32 cellular contexts compared by ENCODE assay signal in genomic region chr10:131960631-131961046, GRCh38. TPM values are rescaled to one million over a fixed set of nuclear protein-coding genes. Genes with fewer than 3 reads are reported as not detected.
DNase-seq lines count a peak whose midpoint lies in the region; ATAC-seq, FAIRE-seq and TF ChIP-seq lines count a peak whose summit lies in the region.
"Had no signal": no experiment of that assay in that cellular context is flagged by ENCODE, and none has a peak within 500 bp of the region (broad histone marks: within the 10 kb centered on the region; RNA-seq: fewer than 3 reads in every experiment).

No MANE protein-coding gene starts in this region.

- ATAC-seq in left ventricle myocardium superior (peak; percentile 7), K562 (peak; percentile 36)
- no peak for ATAC-seq in activated CD8-positive, alpha-beta T cell treated with anti-CD3 and anti-CD28 coated beads, Interleukin-2, amount 10 ng/mL, durations not matched to agents 7 days and 5 days

- no peak for TF ChIP-seq RAD21 in K562 (CRISPR knock-in tag; conservative IDR thresholded peaks at IDR 0.05 in 1 of 2, IDR thresholded peaks at IDR 0.05 in 1 of 2)

- intact Hi-C loops in left ventricle myocardium superior (cut with micrococcal nuclease) (no loop called here), left ventricle myocardium inferior (cut with micrococcal nuclease) (no loop called here), K562 (cut with micrococcal nuclease) (no loop called here)

- no peak; the same call in 1 of the 2 replicates for TF ChIP-seq POLR2A in K562 (conservative IDR thresholded peaks at IDR 0.05)

- H3K79me2 ChIP-seq in K562 (ENCODE audit: control insufficient read depth, insufficient read depth, low read length), result no peaks in the 10 kb centered on the region; the same call in 2 of the 3 replicates
- H3K79me2 ChIP-seq: hepatocyte had no signal

- H3K4me1 ChIP-seq in left ventricle myocardium inferior (no peaks in the 10 kb centered on the region), K562 (replicated peaks in 1 of 2; ENCODE audit: control insufficient read depth in 2 of 2, insufficient read depth in 2 of 2, low read length in 2 of 2) (peaks cover 9 to 32% of the 10 kb centered on the region in 2 experiments)
- H3K4me1 ChIP-seq: esophagus squamous epithelium, tibial nerve had no signal

- H4K20me1 ChIP-seq in K562 (replicated peaks; ENCODE audit: control insufficient read depth, insufficient read depth, low read length), result peaks cover 4% of the 10 kb centered on the region; the same call in 1 of the 2 replicates

- no TSS peak for BruUV-seq in K562 (replicated peaks; lab: Mats Ljungman, UMichigan)

- no peak for DNase-seq in left ventricle myocardium superior
- DNase-seq in left ventricle myocardium inferior, result no peak
- no peak for DNase-seq in K562 (ENCODE audit: extremely low read depth in 1 of 4, low spot score in 3 of 4)
- no peak for DNase-seq in nephron progenitor cell
- DNase-seq in activated CD8-positive, alpha-beta T cell treated with anti-CD3 and anti-CD28 coated beads, Interleukin-2, amount 10 ng/mL, durations not matched to agents 7 days and 5 days, result no peak
- DNase-seq in SKM-1 (lab: John Stamatoyannopoulos, UW; ENCODE audit: unreplicated experiment), result no peak
- DNase-seq in RPMI8226, result no peak
- DNase-seq: activated CD4-positive, alpha-beta T cell treated with anti-CD3 and anti-CD28 coated beads, Interleukin-2, amount 50 U/mL, for 4 hours; activated effector memory CD4-positive, alpha-beta T cell treated with Interleukin-2 at 50 U/mL for 16 hours; activated naive CD8-positive, alpha-beta T cell treated with anti-CD3 and anti-CD28 coated beads, Interleukin-2, amount 10 ng/mL, durations not matched to agents 7 days and 5 days; C1 segment of cervical spinal cord; dermis blood vessel endothelial cell; DND-41; esophagus squamous epithelium; foreskin melanocyte; left cardiac atrium; NCI-H1417; NCI-H2081; NCI-H226; NCI-H82; occipital lobe; stimulated activated CD4-positive, alpha-beta T cell treated with anti-CD3 and anti-CD28 coated beads, Interleukin-1b, Interleukin-23, amount 100 ng/mL, for 48 hours; stimulated activated CD8-positive, alpha-beta memory T cell treated with anti-CD3 and anti-CD28 coated beads, Interleukin-4, amount 100 ng/mL, for 48 hours had no signal

- TF ChIP-seq CTCF in left ventricle myocardium inferior (IDR thresholded peaks at IDR 0.05; ENCODE audit: borderline replicate concordance) (no peak), K562 (IDR thresholded peaks at IDR 0.05 in 2 of 3, conservative IDR thresholded peaks at IDR 0.05 in 1 of 3; ENCODE audit: insufficient read depth in 2 of 3, low read depth in 1 of 3, low read length in 3 of 3) (no peak), nephron progenitor cell (IDR thresholded peaks at IDR 0.05) (no peak)

- no peaks in the 10 kb centered on the region for H3K9me1 ChIP-seq in K562 (ENCODE audit: control insufficient read depth, insufficient read depth, low read length)

- peaks cover 3% of the 10 kb centered on the region for H3K27me3 Mint-ChIP-seq in nephron progenitor cell (ENCODE audit: low read depth, poor library complexity)
- no peaks in the 10 kb centered on the region for H3K27me3 Mint-ChIP-seq in activated CD8-positive, alpha-beta T cell treated with anti-CD3 and anti-CD28 coated beads, Interleukin-2, amount 10 ng/mL, durations not matched to agents 7 days and 5 days (ENCODE audit: low read depth)
- H3K27me3 Mint-ChIP-seq: activated naive CD8-positive, alpha-beta T cell treated with anti-CD3 and anti-CD28 coated beads, Interleukin-2, amount 10 ng/mL, durations not matched to agents 7 days and 5 days; central memory CD8-positive, alpha-beta T cell had no signal

- CTCF ChIA-PET in K562 (lab: Yijun Ruan, JAX; ENCODE audit: low intra/inter-chr PET ratio), result no interaction called here
- CTCF ChIA-PET in activated CD8-positive, alpha-beta T cell treated with anti-CD3 and anti-CD28 coated beads, Interleukin-2, amount 10 ng/mL, durations not matched to agents 7 days and 5 days (lab: Charles Lee), result no interaction called here

- no peaks in the 10 kb centered on the region for H3K9me3 Mint-ChIP-seq in nephron progenitor cell
- no peaks in the 10 kb centered on the region for H3K9me3 Mint-ChIP-seq in activated CD8-positive, alpha-beta T cell treated with anti-CD3 and anti-CD28 coated beads, Interleukin-2, amount 10 ng/mL, durations not matched to agents 7 days and 5 days (ENCODE audit: insufficient read depth)
- H3K9me3 Mint-ChIP-seq: activated naive CD8-positive, alpha-beta T cell treated with anti-CD3 and anti-CD28 coated beads, Interleukin-2, amount 10 ng/mL, durations not matched to agents 7 days and 5 days; central memory CD8-positive, alpha-beta T cell; T-helper 2 cell treated with Interferon-gamma antibody and Interleukin-4, amounts not matched to agents 5 μg/mL and 100 μg/mL, for 36 hours had no signal

- no peak overlapping the region for H3K4me3 Mint-ChIP-seq in nephron progenitor cell
- no peak overlapping the region for H3K4me3 Mint-ChIP-seq in activated CD8-positive, alpha-beta T cell treated with anti-CD3 and anti-CD28 coated beads, Interleukin-2, amount 10 ng/mL, durations not matched to agents 7 days and 5 days
- H3K4me3 Mint-ChIP-seq: activated naive CD8-positive, alpha-beta T cell treated with anti-CD3 and anti-CD28 coated beads, Interleukin-2, amount 10 ng/mL, durations not matched to agents 7 days and 5 days; central memory CD8-positive, alpha-beta T cell; T-helper 2 cell treated with Interferon-gamma antibody and Interleukin-4, amounts not matched to agents 5 μg/mL and 100 μg/mL, for 36 hours had no signal

- POLR2A ChIA-PET in K562 (lab: Yijun Ruan, JAX), result interaction anchor here (0.6 kb wide), 1 partner anchor 17 kb away, joined by 3 read pairs; no protein-coding TSS in a partner anchor
- POLR2A ChIA-PET in activated CD8-positive, alpha-beta T cell treated with anti-CD3 and anti-CD28 coated beads, Interleukin-2, amount 10 ng/mL, durations not matched to agents 7 days and 5 days (lab: Charles Lee), result no interaction called here

- no peaks in the 10 kb centered on the region for H3K27me3 ChIP-seq in left ventricle myocardium inferior (ENCODE audit: low read depth)
- H3K27me3 ChIP-seq in K562 (ENCODE audit: control insufficient read depth in 2 of 2, insufficient read depth in 2 of 2, low read length in 2 of 2), result no peaks in the 10 kb centered on the region
- H3K27me3 ChIP-seq: esophagus squamous epithelium, hepatocyte, tibial nerve had no signal

- no peak overlapping the region for H3K9ac ChIP-seq in K562 (ENCODE audit: insufficient read depth in 1 of 2, low read depth in 2 of 2, low read length in 2 of 2)
- H3K9ac ChIP-seq: KMS-11 had no signal

- H3K9me3 ChIP-seq in left ventricle myocardium inferior (replicated peaks), result no peaks in the 10 kb centered on the region
- H3K9me3 ChIP-seq in K562 (replicated peaks; ENCODE audit: control insufficient read depth, insufficient read depth, low read depth, low read length), result no peaks in the 10 kb centered on the region
- H3K9me3 ChIP-seq: esophagus squamous epithelium had no signal

- TF ChIP-seq EP300 in K562 (IDR thresholded peaks at IDR 0.05; ENCODE audit: low read length), result no peak

- H3K27ac Mint-ChIP-seq in nephron progenitor cell, result peak overlapping the region; percentile 78
- no peak overlapping the region for H3K27ac Mint-ChIP-seq in activated CD8-positive, alpha-beta T cell treated with anti-CD3 and anti-CD28 coated beads, Interleukin-2, amount 10 ng/mL, durations not matched to agents 7 days and 5 days
- H3K27ac Mint-ChIP-seq: activated naive CD8-positive, alpha-beta T cell treated with anti-CD3 and anti-CD28 coated beads, Interleukin-2, amount 10 ng/mL, durations not matched to agents 7 days and 5 days; T-helper 2 cell treated with Interferon-gamma antibody and Interleukin-4, amounts not matched to agents 5 μg/mL and 100 μg/mL, for 36 hours had no signal

- H2AFZ ChIP-seq in K562 (ENCODE audit: low read depth, low read length), result no peak overlapping the region
- H2AFZ ChIP-seq: hepatocyte had no signal

- H3K27ac ChIP-seq in left ventricle myocardium inferior (replicated peaks) (no peak overlapping the region), K562 (ENCODE audit: extremely low read depth, low read depth, low read length) (no peak overlapping the region)
- H3K27ac ChIP-seq: esophagus squamous epithelium, hepatocyte, KMS-11, tibial nerve had no signal

- H3K4me1 Mint-ChIP-seq in nephron progenitor cell, result peaks cover 7% of the 10 kb centered on the region
- H3K4me1 Mint-ChIP-seq in activated CD8-positive, alpha-beta T cell treated with anti-CD3 and anti-CD28 coated beads, Interleukin-2, amount 10 ng/mL, durations not matched to agents 7 days and 5 days (ENCODE audit: low read depth), result peaks cover 19% of the 10 kb centered on the region

- H3K4me3 ChIP-seq in left ventricle myocardium inferior, result no peak overlapping the region
- H3K4me3 ChIP-seq in K562, result no peak overlapping the region
- H3K4me3 ChIP-seq: esophagus squamous epithelium, hepatocyte, smooth muscle cell, tibial nerve had no signal

- H3K36me3 ChIP-seq in left ventricle myocardium inferior (peaks cover 31% of the 10 kb centered on the region), K562 (ENCODE audit: control insufficient read depth, insufficient read depth, low read length) (peaks cover 23% of the 10 kb centered on the region; the same call in 2 of the 3 replicates)

- no peak for FAIRE-seq in K562 (lab: Jason Lieb, UNC)
- FAIRE-seq: astrocyte, GM18507, HTR-8/SVneo had no signal

- no peak overlapping the region for H3K4me2 ChIP-seq in K562 (ENCODE audit: insufficient read depth, low read length)
- H3K4me2 ChIP-seq: hepatocyte, KMS-11, smooth muscle cell had no signal

- 94% methylated on average over 9 of the region's 18 CpGs for WGBS in K562 (ENCODE audit: insufficient coverage, low coverage, missing lambda C conversion rate)

- H3K36me3 Mint-ChIP-seq in nephron progenitor cell (ENCODE audit: low read depth), result peaks cover 55% of the 10 kb centered on the region
- H3K36me3 Mint-ChIP-seq in activated CD8-positive, alpha-beta T cell treated with anti-CD3 and anti-CD28 coated beads, Interleukin-2, amount 10 ng/mL, durations not matched to agents 7 days and 5 days (ENCODE audit: low read depth), result peaks cover 32% of the 10 kb centered on the region

- in situ Hi-C loops in K562 (cut with MboI), result no loop called here

RNA-seq across cellular contexts. Expression of gene BNIP3, which starts 21.1 kb away (rescaled TPM):
- 142 TPM for total RNA-seq in left ventricle myocardium superior
- total RNA-seq in left ventricle myocardium inferior, result 161 TPM
- total RNA-seq in K562 (2011; cell fraction: chromatin; rRNA removed; ENCODE audit: low replicate concordance), result 61.4 and 70.7 TPM in 2 replicates
- total RNA-seq in K562 (2011; cell fraction: nucleolus; rRNA removed), result 53.2 and 63.7 TPM in 2 replicates
- total RNA-seq in K562 (2011; cell fraction: nucleoplasm; rRNA removed), result 62.1 and 64.4 TPM in 2 replicates
- 76.1 and 83.0 TPM in 2 replicates for total RNA-seq in K562 (2014; rRNA removed)
- 39.7 and 40.7 TPM in 2 replicates for total RNA-seq in K562 (2014; rRNA removed; fragmentation: Illumina TruSeq; extraction: Trizol)
- 25.0 and 25.9 TPM in 2 replicates for total RNA-seq in K562 (2015; rRNA removed; fragmentation: Illumina TruSeq; extraction: Trizol)
- total RNA-seq in K562 (2021), result 41.7 and 42.2 TPM in 2 replicates
- 119 and 124 TPM in 2 replicates for polyA plus RNA-seq in K562 (2011; rRNA removed)
- 114 and 117 TPM in 2 replicates for polyA plus RNA-seq in K562 (2011; cell fraction: cytosol; rRNA removed)
- polyA plus RNA-seq in K562 (2011; cell fraction: nucleus; rRNA removed), result 136 and 157 TPM in 2 replicates
- polyA plus RNA-seq in K562 (2012), result 28.7 and 29.5 TPM in 2 replicates
- 46.9 and 54.9 TPM in 2 replicates for polyA plus RNA-seq in K562 (2014; fragmentation: Illumina TruSeq; extraction: Trizol)
- 10 to 100 TPM in 1 of 2 experiments, 1 to 10 TPM in 1; 9.2 to 10.7 TPM for polyA plus RNA-seq in K562 (2014; fragmentation: Nextera tagmentation; extraction: Ambion mirVana)
- polyA plus RNA-seq in K562 (2014; rRNA removed), result 68.9 and 75.9 TPM in 2 replicates
- 42.4 and 53.7 TPM in 2 replicates for polyA minus RNA-seq in K562 (2011; rRNA and poly(A)+ RNA removed)
- polyA minus RNA-seq in K562 (2011; cell fraction: cytosol; rRNA and poly(A)+ RNA removed), result 32.0 and 69.4 TPM in 2 replicates
- polyA minus RNA-seq in K562 (2011; cell fraction: nucleus; rRNA and poly(A)+ RNA removed), result 33.0 and 56.2 TPM in 2 replicates
- 10 to 100 TPM; 61.5 to 62.9 TPM for total RNA-seq in activated CD8-positive, alpha-beta T cell treated with anti-CD3 and anti-CD28 coated beads, Interleukin-2, amount 10 ng/mL, durations not matched to agents 7 days and 5 days

RNA-seq across cellular contexts. Expression of gene PPP2R2D, which starts 59.8 kb away (rescaled TPM):
- total RNA-seq in left ventricle myocardium superior (43.1 TPM), left ventricle myocardium inferior (38.2 TPM), K562 (2014; rRNA removed) (26.8 and 28.0 TPM in 2 replicates), K562 (2014; rRNA removed; fragmentation: Illumina TruSeq; extraction: Trizol) (22.2 and 23.9 TPM in 2 replicates), K562 (2015; rRNA removed; fragmentation: Illumina TruSeq; extraction: Trizol) (32.0 and 32.5 TPM in 2 replicates), K562 (2021) (29.9 and 31.3 TPM in 2 replicates)
- 76.3 and 99.7 TPM in 2 replicates for total RNA-seq in K562 (2011; cell fraction: chromatin; rRNA removed; ENCODE audit: low replicate concordance)
- 34.7 and 41.2 TPM in 2 replicates for total RNA-seq in K562 (2011; cell fraction: nucleolus; rRNA removed)
- 42.2 and 48.0 TPM in 2 replicates for total RNA-seq in K562 (2011; cell fraction: nucleoplasm; rRNA removed)
- polyA plus RNA-seq in K562 (2011; rRNA removed) (31.2 and 37.0 TPM in 2 replicates), K562 (2014; fragmentation: Illumina TruSeq; extraction: Trizol) (23.6 and 26.8 TPM in 2 replicates), K562 (2014; fragmentation: Nextera tagmentation; extraction: Ambion mirVana) (1 to 10 TPM; 1.9 to 5.1 TPM), K562 (2014; rRNA removed) (35.1 and 35.6 TPM in 2 replicates)
- 30.3 TPM in 2 replicates for polyA plus RNA-seq in K562 (2011; cell fraction: cytosol; rRNA removed)
- polyA plus RNA-seq in K562 (2011; cell fraction: nucleus; rRNA removed), result 59.2 and 67.7 TPM in 2 replicates
- 25.0 and 26.8 TPM in 2 replicates for polyA plus RNA-seq in K562 (2012)
- polyA minus RNA-seq in K562 (2011; rRNA and poly(A)+ RNA removed), result 35.7 and 36.8 TPM in 2 replicates
- polyA minus RNA-seq in K562 (2011; cell fraction: cytosol; rRNA and poly(A)+ RNA removed), result 19.0 and 19.1 TPM in 2 replicates
- polyA minus RNA-seq in K562 (2011; cell fraction: nucleus; rRNA and poly(A)+ RNA removed), result 24.1 and 29.9 TPM in 2 replicates
- total RNA-seq in activated CD8-positive, alpha-beta T cell treated with anti-CD3 and anti-CD28 coated beads, Interleukin-2, amount 10 ng/mL, durations not matched to agents 7 days and 5 days, result 10 to 100 TPM; 36.5 to 37.5 TPM
